In genomic region chr9:121233906-121234901, GRCh38 we compare ENCODE assay signal across 1 cellular context.
TF ChIP-seq lines count a peak whose summit lies in the region.

No MANE protein-coding gene starts in this region.

TF ChIP-seq in HepG2, 621 proteins besides CTCF, POLR2A, EP300 and RAD21:
- no peak for TF ChIP-seq REST (IDR thresholded peaks at IDR 0.05; ENCODE audit: borderline replicate concordance in 1 of 2, low read depth in 1 of 2, low read length in 2 of 2)
- TF ChIP-seq ZNF800 (CRISPR knock-in tag; IDR thresholded peaks at IDR 0.05): no peak
- TF ChIP-seq CEBPB (IDR thresholded peaks at IDR 0.05; ENCODE audit: borderline replicate concordance, low read depth, low read length): peak; percentile 82
- no peak for TF ChIP-seq KDM1A (CRISPR knock-in tag; IDR thresholded peaks at IDR 0.05)
- TF ChIP-seq CEBPG (CRISPR knock-in tag; IDR thresholded peaks at IDR 0.05): peak; percentile 68
- no peak for TF ChIP-seq ZNF143 (CRISPR knock-in tag; IDR thresholded peaks at IDR 0.05)
- 0 out of 2 replicates have a peak, but pooled peaks have one; percentile 36 for TF ChIP-seq ZNF121 (CRISPR knock-in tag; IDR thresholded peaks at IDR 0.05)
- TF ChIP-seq RXRA (CRISPR knock-in tag; IDR thresholded peaks at IDR 0.05): no peak
- TF ChIP-seq ZNF652 (CRISPR knock-in tag; IDR thresholded peaks at IDR 0.05; ENCODE audit: borderline replicate concordance, low read depth): peak; percentile 24; the same call in 1 of the 2 replicates
TF ChIP-seq in HepG2: peak in this region for 4.
